8 cellular contexts compared by ENCODE assay signal in genomic region chr11:65636810-65637557, GRCh38. TPM values are rescaled to one million over a fixed set of nuclear protein-coding genes. Genes with fewer than 3 reads are reported as not detected.
DNase-seq lines count a peak whose midpoint lies in the region; ATAC-seq, FAIRE-seq and TF ChIP-seq lines count a peak whose summit lies in the region.

No MANE protein-coding gene starts in this region.

- H3K36me3 ChIP-seq in GM12878 (ENCODE audit: control insufficient read depth in 2 of 2, insufficient read depth in 2 of 2, low read length in 1 of 2), result peaks cover 12 to 24% of the 10 kb centered on the region in 2 experiments
- H3K36me3 ChIP-seq in A673 (ENCODE audit: insufficient read depth, low read length, poor library complexity, severe bottlenecking), result peaks cover 27% of the 10 kb centered on the region

- no peak for FAIRE-seq in A549 (lab: Jason Lieb, UNC)
- FAIRE-seq in HTR-8/SVneo (lab: Jason Lieb, UNC), result peak; percentile 44
- FAIRE-seq in GM12878 (lab: Jason Lieb, UNC), result no peak

- intact Hi-C loops in GM12878 (cut with micrococcal nuclease; ENCODE audit: unreplicated experiment) (no loop called here), A673 (cut with micrococcal nuclease; ENCODE audit: unreplicated experiment) (no loop called here)

- peak overlapping the region in 7 of 8 donors; percentile 93 to 99 (median 97) for H3K4me3 Mint-ChIP-seq in naive B cell

- no peak overlapping the region for H3K9ac ChIP-seq in GM12878 (ENCODE audit: control insufficient read depth, insufficient read depth, low read length)

- in situ Hi-C loops in GM12878 (cut with MboI), result no loop called here

- no peak for TF ChIP-seq CTCF in A549 (IDR thresholded peaks at IDR 0.05)
- TF ChIP-seq CTCF in GM12878 (IDR thresholded peaks at IDR 0.05 in 2 of 3, conservative IDR thresholded peaks at IDR 0.05 in 1 of 3; ENCODE audit: control insufficient read depth in 2 of 3, extremely low read depth in 1 of 3, insufficient read depth in 1 of 3, low read depth in 3 of 3, low read length in 3 of 3), result no peak
- no peak for TF ChIP-seq CTCF in A673 (conservative IDR thresholded peaks at IDR 0.05; ENCODE audit: low read depth, low read length)

- H3K27ac ChIP-seq in A549, result no peak overlapping the region; a peak in 1 of 6 replicates
- peak overlapping the region; percentile 45 for H3K27ac ChIP-seq in GM12878 (ENCODE audit: control insufficient read depth, insufficient read depth)
- no peak overlapping the region for H3K27ac ChIP-seq in A673 (ENCODE audit: low read depth, low read length, poor library complexity, severe bottlenecking)

- H3K4me1 Mint-ChIP-seq in naive B cell, result peaks cover 38 to 55% (median 45%) of the 10 kb centered on the region in 3 donors

- RAD21 ChIA-PET in GM12878 (lab: Charles Lee; ENCODE audit: unreplicated experiment), result interaction anchor here (1.4 to 2.9 kb wide), 8 partner anchors 11 to 150 kb away, joined by 4 to 23 read pairs (median 10); partner anchors contain the start of genes OVOL1, PCNX3 and RELA

- H4K20me1 ChIP-seq in GM12878 (ENCODE audit: control insufficient read depth, insufficient read depth), result no peaks in the 10 kb centered on the region

- TF ChIP-seq RAD21 in A549 (conservative IDR thresholded peaks at IDR 0.05 in 1 of 2, IDR thresholded peaks at IDR 0.05 in 1 of 2) (no peak), GM12878 (IDR thresholded peaks at IDR 0.05; ENCODE audit: insufficient read depth, low read depth, low read length) (no peak)

- H2AFZ ChIP-seq in GM12878 (ENCODE audit: control insufficient read depth, low read depth, low read length), result no peak overlapping the region

- SMC1A ChIA-PET in GM12878 (lab: Charles Lee; ENCODE audit: uncharacterized antibody, unreplicated experiment), result interaction anchor here (2.3 kb wide), 1 partner anchor 22 kb away, joined by 13 read pairs; the partner anchor contains the start of gene PCNX3

- H3K27ac Mint-ChIP-seq in naive B cell, result peak overlapping the region; percentile 33 to 100 (median 98)

- TF ChIP-seq EP300 in A549 (IDR thresholded peaks at IDR 0.05), result no peak
- no peak for TF ChIP-seq EP300 in GM12878 (IDR thresholded peaks at IDR 0.05; ENCODE audit: borderline replicate concordance in 1 of 2, control insufficient read depth in 1 of 2, low read depth in 2 of 2, low read length in 2 of 2)

- no peak for ATAC-seq in A549
- ATAC-seq in GM12878, result no peak
- no peak for ATAC-seq in naive B cell (ENCODE audit: low read depth in 2 of 2)
- ATAC-seq in GM21423 (IDR thresholded peaks at IDR 0.05; ENCODE audit: unreplicated experiment), result no peak
- ATAC-seq in GM18519 (IDR thresholded peaks at IDR 0.05; ENCODE audit: low FRiP score, unreplicated experiment), result no peak

- no peaks in the 10 kb centered on the region for H3K36me3 Mint-ChIP-seq in naive B cell

- peaks cover 16% of the 10 kb centered on the region for H3K4me1 ChIP-seq in A549
- H3K4me1 ChIP-seq in GM12878 (ENCODE audit: control insufficient read depth, insufficient read depth, low read length), result peaks cover 28% of the 10 kb centered on the region
- H3K4me1 ChIP-seq in A673 (ENCODE audit: insufficient read depth, low read length, poor library complexity, severe bottlenecking), result peaks cover 11% of the 10 kb centered on the region

- no peaks in the 10 kb centered on the region for H3K9me3 Mint-ChIP-seq in naive B cell

- H3K9me3 ChIP-seq in A549, result no peaks in the 10 kb centered on the region
- H3K9me3 ChIP-seq in GM12878 (replicated peaks; ENCODE audit: control insufficient read depth, insufficient read depth, low read length), result no peaks in the 10 kb centered on the region
- no peaks in the 10 kb centered on the region for H3K9me3 ChIP-seq in A673 (ENCODE audit: low read depth, low read length, poor library complexity, severe bottlenecking)

- CTCF ChIA-PET in A549 (lab: Yijun Ruan, JAX) (interaction anchor here (0.8 to 8.2 kb wide), 4 partner anchors 10 to 248 kb away, joined by 3 to 54 read pairs (median 5); no protein-coding TSS in a partner anchor), GM12878 (lab: Yijun Ruan, JAX) (interaction anchor here (1.1 to 2.9 kb wide), 6 partner anchors 11 to 69 kb away, joined by 3 to 14 read pairs (median 10); partner anchors contain the start of gene RELA), A673 (lab: Charles Lee) (interaction anchor here (0.6 to 0.8 kb wide), 3 partner anchors 234 to 708 kb away, joined by 3 read pairs; partner anchors contain the start of gene FIBP)

- POLR2A ChIA-PET in A549 (lab: Yijun Ruan, JAX), result interaction anchor here (0.6 to 2.3 kb wide), 5 partner anchors 11 to 208 kb away, joined by 3 to 12 read pairs (median 5); partner anchors contain the start of genes PCNX3 and RELA
- POLR2A ChIA-PET in GM12878 (lab: Charles Lee), result interaction anchor here (0.6 to 7.6 kb wide), 14 partner anchors 9 to 254 kb away, joined by 3 to 100 read pairs (median 11); partner anchors contain the start of genes CCDC85B, PCNX3, RELA and RNASEH2C
- POLR2A ChIA-PET in A673 (lab: Charles Lee; ENCODE audit: low non-redundant PET), result no interaction called here

- peaks cover 36% of the 10 kb centered on the region for H3K79me2 ChIP-seq in GM12878 (ENCODE audit: control insufficient read depth, insufficient read depth, low read length)

- DNase-seq in A549 (ENCODE audit: low read depth in 1 of 2, low spot score in 1 of 2) (no peak), HTR-8/SVneo (ENCODE audit: insufficient read length, low spot score) (no peak), GM12878 (ENCODE audit: low read depth, low spot score) (no peak), naive B cell (no peak), A673 (ENCODE audit: low spot score) (no peak), COR-L47 (lab: John Stamatoyannopoulos, UW) (no peak)

- BruUV-seq in GM12878 (replicated peaks; lab: Mats Ljungman, UMichigan), result no TSS peak
- no TSS peak for BruUV-seq in A673 (replicated peaks; lab: Mats Ljungman, UMichigan)

- no peak overlapping the region for H3K4me3 ChIP-seq in A549
- no peak overlapping the region for H3K4me3 ChIP-seq in GM12878
- H3K4me3 ChIP-seq in A673 (ENCODE audit: low read depth, low read length, poor library complexity, severe bottlenecking), result no peak overlapping the region

- peak overlapping the region; percentile 99 for H3K4me2 ChIP-seq in A549
- no peak overlapping the region for H3K4me2 ChIP-seq in GM12878 (ENCODE audit: control insufficient read depth, insufficient read depth)

- no peaks in the 10 kb centered on the region for H3K27me3 Mint-ChIP-seq in naive B cell

- TF ChIP-seq POLR2A in A549 (IDR thresholded peaks at IDR 0.05; ENCODE audit: low read length) (no peak), GM12878 (IDR thresholded peaks at IDR 0.05; ENCODE audit: low read depth, low read length) (no peak)

- H3K27me3 ChIP-seq in GM12878 (replicated peaks in 1 of 2; ENCODE audit: control insufficient read depth in 2 of 2, insufficient read depth in 2 of 2, low read length in 1 of 2) (no peaks in the 10 kb centered on the region), A673 (replicated peaks; ENCODE audit: insufficient read depth, low read depth, low read length, poor library complexity) (no peaks in the 10 kb centered on the region)

- WGBS in A549 (ENCODE audit: missing lambda C conversion rate), result 85% methylated on average over 9 of the region's 9 CpGs
- whole genome bisulfite sequencing in GM12878 (ENCODE audit: insufficient coverage, insufficient replicate concordance, low lambda C conversion rate, missing lambda C conversion rate), result 92% methylated on average over 8 of the region's 9 CpGs

RNA-seq across cellular contexts. Expression of gene SIPA1, which starts 0.9 kb away (rescaled TPM):
- polyA plus RNA-seq in A549 (2011; rRNA removed), result 9.9 and 10.4 TPM in 2 replicates
- polyA plus RNA-seq in A549 (2012; cell fraction: cytosol; rRNA removed), result 20.3 and 32.5 TPM in 2 replicates
- 27.9 and 48.3 TPM in 2 replicates for polyA plus RNA-seq in A549 (2012; cell fraction: nucleus; rRNA removed)
- 16.9 to 21.3 TPM (median 17.4 TPM) in 3 replicates for polyA plus RNA-seq in A549 (2017; fragmentation: RNase III; extraction: RNeasy Plus Mini Kit Qiagen cat#74134 plus additional on column Dnase treatment)
- polyA minus RNA-seq in A549 (2011; rRNA and poly(A)+ RNA removed), result 9.6 and 15.2 TPM in 2 replicates
- total RNA-seq in GM12878 (2013; cell fraction: nucleolus; rRNA removed), result 136 and 145 TPM in 2 replicates
- total RNA-seq in GM12878 (2014; rRNA removed), result 51.7 and 61.2 TPM in 2 replicates
- 26.9 and 34.2 TPM in 2 replicates for total RNA-seq in GM12878 (2014; rRNA removed; fragmentation: Illumina TruSeq; extraction: Trizol)
- total RNA-seq in GM12878 (2021), result 132 and 139 TPM in 2 replicates
- 14.6 TPM for polyA plus RNA-seq in GM12878 (2011; ENCODE audit: low read depth)
- 24.0 and 64.1 TPM in 2 replicates for polyA plus RNA-seq in GM12878 (2011; rRNA removed)
- polyA plus RNA-seq in GM12878 (2011; cell fraction: cytosol; rRNA removed), result 72.9 and 124 TPM in 2 replicates
- 436 and 511 TPM in 2 replicates for polyA plus RNA-seq in GM12878 (2011; cell fraction: nucleus; rRNA removed)
- 69.0 and 88.3 TPM in 2 replicates for polyA plus RNA-seq in GM12878 (2012)
- 4.9 and 16.0 TPM in 2 replicates for polyA plus RNA-seq in GM12878 (2014; fragmentation: Illumina TruSeq; extraction: Trizol)
- 1 to 10 TPM; 1.0 to 5.5 TPM for polyA plus RNA-seq in GM12878 (2014; fragmentation: Nextera tagmentation; extraction: Ambion mirVana)
- 64.2 and 66.8 TPM in 2 replicates for polyA plus RNA-seq in GM12878 (2014; rRNA removed)
- polyA plus RNA-seq in GM12878 (2016; fragmentation: Nextera tagmentation; extraction: Ambion mirVana), result 10 to 100 TPM; 18.3 to 32.7 TPM
- polyA minus RNA-seq in GM12878 (2011; rRNA and poly(A)+ RNA removed), result 131 and 204 TPM in 2 replicates
- 70.8 and 88.3 TPM in 2 replicates for polyA minus RNA-seq in GM12878 (2011; cell fraction: cytosol; rRNA and poly(A)+ RNA removed)
- 87.9 and 144 TPM in 2 replicates for polyA minus RNA-seq in GM12878 (2011; cell fraction: nucleus; rRNA and poly(A)+ RNA removed)
- polyA plus RNA-seq in naive B cell (ENCODE audit: low read depth in 6 of 6), result 100 to 1,000 TPM; 160 to 404 (median 207) TPM
- total RNA-seq in A673 (2021), result 30.0 and 43.2 TPM in 2 replicates

RNA-seq across cellular contexts. Expression of gene PCNX3, which starts 21.4 kb away (rescaled TPM):
- polyA plus RNA-seq in A549 (2011; rRNA removed), result 14.2 and 17.2 TPM in 2 replicates
- polyA plus RNA-seq in A549 (2012; cell fraction: cytosol; rRNA removed), result 37.5 and 49.6 TPM in 2 replicates
- polyA plus RNA-seq in A549 (2012; cell fraction: nucleus; rRNA removed), result 142 and 197 TPM in 2 replicates
- polyA plus RNA-seq in A549 (2017; fragmentation: RNase III; extraction: RNeasy Plus Mini Kit Qiagen cat#74134 plus additional on column Dnase treatment), result 26.6 to 30.8 TPM (median 29.7 TPM) in 3 replicates
- polyA minus RNA-seq in A549 (2011; rRNA and poly(A)+ RNA removed), result 22.9 and 35.0 TPM in 2 replicates
- total RNA-seq in GM12878 (2013; cell fraction: nucleolus; rRNA removed), result 38.1 and 44.3 TPM in 2 replicates
- 14.0 and 19.9 TPM in 2 replicates for total RNA-seq in GM12878 (2014; rRNA removed)
- total RNA-seq in GM12878 (2014; rRNA removed; fragmentation: Illumina TruSeq; extraction: Trizol), result 5.4 and 7.3 TPM in 2 replicates
- total RNA-seq in GM12878 (2021), result 39.0 and 46.6 TPM in 2 replicates
- polyA plus RNA-seq in GM12878 (2011; ENCODE audit: low read depth), result 8.1 TPM
- 2.9 and 8.2 TPM in 2 replicates for polyA plus RNA-seq in GM12878 (2011; rRNA removed)
- 19.6 and 23.7 TPM in 2 replicates for polyA plus RNA-seq in GM12878 (2011; cell fraction: cytosol; rRNA removed)
- 93.1 and 120 TPM in 2 replicates for polyA plus RNA-seq in GM12878 (2011; cell fraction: nucleus; rRNA removed)
- 16.6 and 21.0 TPM in 2 replicates for polyA plus RNA-seq in GM12878 (2012)
- 1.7 and 8.6 TPM in 2 replicates for polyA plus RNA-seq in GM12878 (2014; fragmentation: Illumina TruSeq; extraction: Trizol)
- under 1 TPM; 0.03 to 0.15 TPM for polyA plus RNA-seq in GM12878 (2014; fragmentation: Nextera tagmentation; extraction: Ambion mirVana)
- polyA plus RNA-seq in GM12878 (2014; rRNA removed), result 34.1 and 40.2 TPM in 2 replicates
- 10 to 100 TPM in 1 of 2 experiments, 1 to 10 TPM in 1; 6.8 to 10.3 TPM for polyA plus RNA-seq in GM12878 (2016; fragmentation: Nextera tagmentation; extraction: Ambion mirVana)
- polyA minus RNA-seq in GM12878 (2011; rRNA and poly(A)+ RNA removed), result 12.1 and 24.9 TPM in 2 replicates
- polyA minus RNA-seq in GM12878 (2011; cell fraction: cytosol; rRNA and poly(A)+ RNA removed), result 17.2 and 18.4 TPM in 2 replicates
- polyA minus RNA-seq in GM12878 (2011; cell fraction: nucleus; rRNA and poly(A)+ RNA removed), result 29.3 and 54.2 TPM in 2 replicates
- 1 to 10 TPM in 5 of 6 donors, not detected in 1; 1.7 to 5.9 (median 3.0) TPM for polyA plus RNA-seq in naive B cell (ENCODE audit: low read depth in 6 of 6)
- total RNA-seq in A673 (2021), result 63.4 and 68.0 TPM in 2 replicates

RNA-seq across cellular contexts. Expression of gene MAP3K11, which starts 23.0 kb away (rescaled TPM):
- polyA plus RNA-seq in A549 (2011; rRNA removed) (16.7 and 18.1 TPM in 2 replicates), A549 (2017; fragmentation: RNase III; extraction: RNeasy Plus Mini Kit Qiagen cat#74134 plus additional on column Dnase treatment) (30.9 to 34.9 TPM (median 34.5 TPM) in 3 replicates), GM12878 (2011; rRNA removed) (17.0 and 27.9 TPM in 2 replicates), GM12878 (2014; fragmentation: Illumina TruSeq; extraction: Trizol) (6.6 and 14.0 TPM in 2 replicates), GM12878 (2014; fragmentation: Nextera tagmentation; extraction: Ambion mirVana) (1 to 10 TPM; 1.5 to 1.9 TPM), GM12878 (2014; rRNA removed) (51.8 and 58.7 TPM in 2 replicates), GM12878 (2016; fragmentation: Nextera tagmentation; extraction: Ambion mirVana) (10 to 100 TPM; 22.1 to 27.3 TPM), naive B cell (ENCODE audit: low read depth in 6 of 6) (10 to 100 TPM in 4 of 6 donors, 1 to 10 TPM in 2; 9.2 to 20.1 (median 11.9) TPM)
- 30.6 and 42.9 TPM in 2 replicates for polyA plus RNA-seq in A549 (2012; cell fraction: cytosol; rRNA removed)
- 47.1 and 61.0 TPM in 2 replicates for polyA plus RNA-seq in A549 (2012; cell fraction: nucleus; rRNA removed)
- polyA minus RNA-seq in A549 (2011; rRNA and poly(A)+ RNA removed), result 35.2 and 53.1 TPM in 2 replicates
- total RNA-seq in GM12878 (2013; cell fraction: nucleolus; rRNA removed), result 95.3 and 109 TPM in 2 replicates
- total RNA-seq in GM12878 (2014; rRNA removed) (37.4 and 39.9 TPM in 2 replicates), GM12878 (2014; rRNA removed; fragmentation: Illumina TruSeq; extraction: Trizol) (13.6 and 15.1 TPM in 2 replicates), GM12878 (2021) (62.6 and 64.7 TPM in 2 replicates), A673 (2021) (92.8 and 94.2 TPM in 2 replicates)
- 8.2 TPM for polyA plus RNA-seq in GM12878 (2011; ENCODE audit: low read depth)
- 43.4 and 59.7 TPM in 2 replicates for polyA plus RNA-seq in GM12878 (2011; cell fraction: cytosol; rRNA removed)
- 80.4 and 99.7 TPM in 2 replicates for polyA plus RNA-seq in GM12878 (2011; cell fraction: nucleus; rRNA removed)
- 29.2 and 38.0 TPM in 2 replicates for polyA plus RNA-seq in GM12878 (2012)
- 31.5 and 53.3 TPM in 2 replicates for polyA minus RNA-seq in GM12878 (2011; rRNA and poly(A)+ RNA removed)
- 23.3 and 23.7 TPM in 2 replicates for polyA minus RNA-seq in GM12878 (2011; cell fraction: cytosol; rRNA and poly(A)+ RNA removed)
- polyA minus RNA-seq in GM12878 (2011; cell fraction: nucleus; rRNA and poly(A)+ RNA removed), result 31.8 and 54.0 TPM in 2 replicates

RNA-seq across cellular contexts. Expression of gene RELA, which starts 25.7 kb away (rescaled TPM):
- polyA plus RNA-seq in A549 (2011; rRNA removed) (28.9 and 31.8 TPM in 2 replicates), A549 (2017; fragmentation: RNase III; extraction: RNeasy Plus Mini Kit Qiagen cat#74134 plus additional on column Dnase treatment) (50.7 to 55.8 TPM (median 55.1 TPM) in 3 replicates), GM12878 (2011; rRNA removed) (13.4 and 32.7 TPM in 2 replicates), GM12878 (2014; fragmentation: Illumina TruSeq; extraction: Trizol) (21.8 and 34.7 TPM in 2 replicates), GM12878 (2014; fragmentation: Nextera tagmentation; extraction: Ambion mirVana) (10 to 100 TPM in 1 of 2 experiments, 1 to 10 TPM in 1; 5.1 to 12.8 TPM), GM12878 (2014; rRNA removed) (37.4 and 60.0 TPM in 2 replicates), GM12878 (2016; fragmentation: Nextera tagmentation; extraction: Ambion mirVana) (10 to 100 TPM; 38.1 to 42.8 TPM), naive B cell (ENCODE audit: low read depth in 6 of 6) (10 to 100 TPM; 36.3 to 72.2 (median 48.6) TPM)
- 52.5 and 61.2 TPM in 2 replicates for polyA plus RNA-seq in A549 (2012; cell fraction: cytosol; rRNA removed)
- 90.0 and 117 TPM in 2 replicates for polyA plus RNA-seq in A549 (2012; cell fraction: nucleus; rRNA removed)
- 44.1 and 63.9 TPM in 2 replicates for polyA minus RNA-seq in A549 (2011; rRNA and poly(A)+ RNA removed)
- 91.6 and 99.8 TPM in 2 replicates for total RNA-seq in GM12878 (2013; cell fraction: nucleolus; rRNA removed)
- total RNA-seq in GM12878 (2014; rRNA removed) (28.1 and 33.6 TPM in 2 replicates), GM12878 (2014; rRNA removed; fragmentation: Illumina TruSeq; extraction: Trizol) (15.3 and 16.8 TPM in 2 replicates), GM12878 (2021) (51.7 and 56.4 TPM in 2 replicates), A673 (2021) (92.0 and 99.3 TPM in 2 replicates)
- 26.3 TPM for polyA plus RNA-seq in GM12878 (2011; ENCODE audit: low read depth)
- polyA plus RNA-seq in GM12878 (2011; cell fraction: cytosol; rRNA removed), result 28.1 and 28.2 TPM in 2 replicates
- polyA plus RNA-seq in GM12878 (2011; cell fraction: nucleus; rRNA removed), result 205 and 257 TPM in 2 replicates
- polyA plus RNA-seq in GM12878 (2012), result 60.7 and 67.5 TPM in 2 replicates
- polyA minus RNA-seq in GM12878 (2011; rRNA and poly(A)+ RNA removed), result 35.8 and 49.0 TPM in 2 replicates
- polyA minus RNA-seq in GM12878 (2011; cell fraction: cytosol; rRNA and poly(A)+ RNA removed), result 18.3 and 22.1 TPM in 2 replicates
- 82.5 and 108 TPM in 2 replicates for polyA minus RNA-seq in GM12878 (2011; cell fraction: nucleus; rRNA and poly(A)+ RNA removed)

RNA-seq across cellular contexts. Expression of gene KCNK7, which starts 41.4 kb away (rescaled TPM):
- polyA plus RNA-seq in A549 (2011; rRNA removed) (0.11 and 0.13 TPM in 2 replicates), A549 (2017; fragmentation: RNase III; extraction: RNeasy Plus Mini Kit Qiagen cat#74134 plus additional on column Dnase treatment) (0.49 to 0.50 TPM (median 0.50 TPM) in 3 replicates), GM12878 (2011; rRNA removed) (not detected in 2 replicates), GM12878 (2014; fragmentation: Illumina TruSeq; extraction: Trizol) (not detected in 2 replicates), GM12878 (2014; fragmentation: Nextera tagmentation; extraction: Ambion mirVana) (under 1 TPM in 1 of 2 experiments, not detected in 1; 0.11 TPM), GM12878 (2014; rRNA removed) (0.15 TPM in 1 of 2 replicates, not detected in the other), GM12878 (2016; fragmentation: Nextera tagmentation; extraction: Ambion mirVana) (not detected), naive B cell (ENCODE audit: low read depth in 6 of 6) (not detected)
- polyA plus RNA-seq in A549 (2012; cell fraction: cytosol; rRNA removed), result 0.61 and 0.74 TPM in 2 replicates
- 2.0 and 2.8 TPM in 2 replicates for polyA plus RNA-seq in A549 (2012; cell fraction: nucleus; rRNA removed)
- polyA minus RNA-seq in A549 (2011; rRNA and poly(A)+ RNA removed), result 0.17 TPM in 1 of 2 replicates, not detected in the other
- total RNA-seq in GM12878 (2013; cell fraction: nucleolus; rRNA removed), result 0.42 and 0.67 TPM in 2 replicates
- total RNA-seq in GM12878 (2014; rRNA removed) (0.16 and 0.23 TPM in 2 replicates), GM12878 (2014; rRNA removed; fragmentation: Illumina TruSeq; extraction: Trizol) (not detected in 2 replicates), GM12878 (2021) (0.29 and 0.54 TPM in 2 replicates), A673 (2021) (1.7 and 2.3 TPM in 2 replicates)
- polyA plus RNA-seq in GM12878 (2011; ENCODE audit: low read depth), result not detected
- 0.08 TPM in 1 of 2 replicates, not detected in the other for polyA plus RNA-seq in GM12878 (2011; cell fraction: cytosol; rRNA removed)
- polyA plus RNA-seq in GM12878 (2011; cell fraction: nucleus; rRNA removed), result 0.16 and 0.46 TPM in 2 replicates
- polyA plus RNA-seq in GM12878 (2012), result 0.08 and 0.80 TPM in 2 replicates
- 1.4 TPM in 1 of 2 replicates, not detected in the other for polyA minus RNA-seq in GM12878 (2011; rRNA and poly(A)+ RNA removed)
- not detected in 2 replicates for polyA minus RNA-seq in GM12878 (2011; cell fraction: cytosol; rRNA and poly(A)+ RNA removed)
- not detected in 2 replicates for polyA minus RNA-seq in GM12878 (2011; cell fraction: nucleus; rRNA and poly(A)+ RNA removed)
